Comparison of ENCODE assay signal across 13 cellular contexts in genomic region chr13:35163674-35164073, GRCh38.
DNase-seq lines count a peak whose midpoint lies in the region; ATAC-seq and TF ChIP-seq lines count a peak whose summit lies in the region.
"Had no signal": no experiment of that assay in that cellular context is flagged by ENCODE, and none has a peak within 500 bp of the region (broad histone marks: within the 10 kb centered on the region; RNA-seq: fewer than 3 reads in every experiment).

No MANE protein-coding gene starts in this region.

- no peaks in the 10 kb centered on the region for H3K27me3 ChIP-seq in GM23338 (ENCODE audit: insufficient read depth)
- no peaks in the 10 kb centered on the region for H3K27me3 ChIP-seq in MG63
- H3K27me3 ChIP-seq: vagina had no signal

- no peaks in the 10 kb centered on the region for H3F3A ChIP-seq in GM23338 (replicated peaks; ENCODE audit: low read depth)

- H3K36me3 ChIP-seq in GM23338 (ENCODE audit: insufficient read depth) = no peaks in the 10 kb centered on the region
- H3K36me3 ChIP-seq in MG63 = no peaks in the 10 kb centered on the region
- H3K36me3 ChIP-seq: vagina had no signal

- DNase-seq in GM23338 (ENCODE audit: low spot score) = no peak
- DNase-seq in hepatic stellate cell (ENCODE audit: low spot score) = no peak
- no peak for DNase-seq in MG63
- no peak for DNase-seq in nucleus accumbens (lab: John Stamatoyannopoulos, UW)
- DNase-seq: activated CD4-positive, alpha-beta T cell treated with anti-CD3 and anti-CD28 coated beads for 36 hours; aorta had no signal

- no peaks in the 10 kb centered on the region for H3K79me2 ChIP-seq in GM23338 (replicated peaks; ENCODE audit: insufficient read depth)

- H3K27ac Mint-ChIP-seq in GM23338 = no peak overlapping the region
- H3K27ac Mint-ChIP-seq: activated CD4-positive, alpha-beta T cell treated with anti-CD3 and anti-CD28 coated beads for 36 hours; immature natural killer cell; stimulated activated memory B cell treated with anti-CD40 and anti-IgM and Interleukin-4, amounts not matched to agents 10 μg/mL and 1 μg/mL and 100 μg/mL, for 72 hours had no signal

- H3K4me3 Mint-ChIP-seq in GM23338 = no peak overlapping the region
- H3K4me3 Mint-ChIP-seq: activated CD4-positive, alpha-beta T cell treated with anti-CD3 and anti-CD28 coated beads for 36 hours; immature natural killer cell; stimulated activated memory B cell treated with anti-CD40 and anti-IgM and Interleukin-4, amounts not matched to agents 10 μg/mL and 1 μg/mL and 100 μg/mL, for 72 hours had no signal

- no peaks in the 10 kb centered on the region for H3K27me3 Mint-ChIP-seq in GM23338 (ENCODE audit: insufficient read depth, low read depth, poor library complexity)
- H3K27me3 Mint-ChIP-seq: activated CD4-positive, alpha-beta T cell treated with anti-CD3 and anti-CD28 coated beads for 36 hours; stimulated activated memory B cell treated with anti-CD40 and anti-IgM and Interleukin-4, amounts not matched to agents 10 μg/mL and 1 μg/mL and 100 μg/mL, for 72 hours had no signal

- peaks cover 8% of the 10 kb centered on the region; the same call in 2 of the 3 replicates for H3K36me3 Mint-ChIP-seq in GM23338 (ENCODE audit: low read depth)
- H3K36me3 Mint-ChIP-seq: immature natural killer cell; stimulated activated memory B cell treated with anti-CD40 and anti-IgM and Interleukin-4, amounts not matched to agents 10 μg/mL and 1 μg/mL and 100 μg/mL, for 72 hours had no signal

- H3K4me1 Mint-ChIP-seq in GM23338 = peaks cover 23% of the 10 kb centered on the region; the same call in 2 of the 3 replicates

- H3K4me3 ChIP-seq in GM23338 (no peak overlapping the region), MG63 (no peak overlapping the region)
- H3K4me3 ChIP-seq: vagina had no signal

- no peak overlapping the region for H3K27ac ChIP-seq in GM23338 (ENCODE audit: low read depth)
- H3K27ac ChIP-seq: vagina had no signal

- H2AFZ ChIP-seq in GM23338 = no peak overlapping the region

- H3K4me1 ChIP-seq in GM23338 (ENCODE audit: insufficient read depth) = peaks cover 10% of the 10 kb centered on the region; the same call in 1 of the 2 replicates
- H3K4me1 ChIP-seq: vagina had no signal

- ATAC-seq in GM18498 (IDR thresholded peaks at IDR 0.05; ENCODE audit: unreplicated experiment) (peak; percentile 68), GM19455 (IDR thresholded peaks at IDR 0.05; ENCODE audit: unreplicated experiment) (peak; percentile 48), HG02798 (IDR thresholded peaks at IDR 0.05; ENCODE audit: poor library complexity, unreplicated experiment) (peak; percentile 67), HG03439 (IDR thresholded peaks at IDR 0.05; ENCODE audit: unreplicated experiment) (peak; percentile 59), GM23338 (no peak)
- ATAC-seq: stimulated activated memory B cell treated with anti-CD40 and anti-IgM and Interleukin-4, amounts not matched to agents 10 μg/mL and 1 μg/mL and 100 μg/mL, for 72 hours had no signal

- H3K9me3 ChIP-seq in MG63 = no peaks in the 10 kb centered on the region
- H3K9me3 ChIP-seq: vagina had no signal

- no peak for TF ChIP-seq CTCF in GM23338 (conservative IDR thresholded peaks at IDR 0.05; ENCODE audit: low read depth in 2 of 2)

- no peaks in the 10 kb centered on the region for H3K9me3 Mint-ChIP-seq in GM23338
- H3K9me3 Mint-ChIP-seq: stimulated activated memory B cell treated with anti-CD40 and anti-IgM and Interleukin-4, amounts not matched to agents 10 μg/mL and 1 μg/mL and 100 μg/mL, for 72 hours had no signal

- no peaks in the 10 kb centered on the region for H3K9me2 ChIP-seq in GM23338 (ENCODE audit: insufficient read depth)

- H3K4me2 ChIP-seq in GM23338 = no peak overlapping the region

- H4K20me1 ChIP-seq in GM23338 (replicated peaks; ENCODE audit: insufficient read depth) = no peaks in the 10 kb centered on the region

TF ChIP-seq in GM23338, 12 proteins besides CTCF, POLR2A, EP300 and RAD21 (continues in another document):
- no peak for TF ChIP-seq NANOG (IDR thresholded peaks at IDR 0.05; ENCODE audit: borderline replicate concordance)
- TF ChIP-seq EZH2phosphoT487 (IDR thresholded peaks at IDR 0.05; ENCODE audit: unreplicated experiment) = no peak
- no peak for TF ChIP-seq EZH2 (IDR thresholded peaks at IDR 0.05; ENCODE audit: low read depth, unreplicated experiment)
- no peak for TF ChIP-seq ETS1 (IDR thresholded peaks at IDR 0.05)
- TF ChIP-seq REST (IDR thresholded peaks at IDR 0.05; ENCODE audit: unreplicated experiment) = no peak
